In genomic region chr2:106115250-106115649, GRCh38 we compare ENCODE assay signal across 9 cellular contexts.
DNase-seq lines count a peak whose midpoint lies in the region; ATAC-seq, FAIRE-seq and TF ChIP-seq lines count a peak whose summit lies in the region.
"Had no signal": no experiment of that assay in that cellular context is flagged by ENCODE, and none has a peak within 500 bp of the region (broad histone marks: within the 10 kb centered on the region; RNA-seq: fewer than 3 reads in every experiment).

No MANE protein-coding gene starts in this region.

- intact Hi-C loops in psoas muscle (cut with DNase I) (loop anchor here in 1 of 2 donors (5.0 kb wide), 1 partner anchor 77 kb away; the partner anchor contains the start of gene UXS1), vagina (cut with DNase I) (no loop called here)

- H3K27me3 ChIP-seq in psoas muscle (ENCODE audit: insufficient read depth in 3 of 3, low read length in 2 of 3) (no peaks in the 10 kb centered on the region), vagina (no peaks in the 10 kb centered on the region)

- H3K4me3 ChIP-seq in psoas muscle: no peak overlapping the region
- no peak overlapping the region for H3K4me3 ChIP-seq in vagina

- no peak for TF ChIP-seq POLR2A in vagina (IDR thresholded peaks at IDR 0.05)

- no peak for FAIRE-seq in frontal cortex (lab: Jason Lieb, UNC)
- FAIRE-seq: islet of Langerhans had no signal

- peaks cover 29% of the 10 kb centered on the region for H3K4me1 ChIP-seq in psoas muscle
- H3K4me1 ChIP-seq in vagina: no peaks in the 10 kb centered on the region

- no peaks in the 10 kb centered on the region for H3K9me3 ChIP-seq in psoas muscle
- H3K9me3 ChIP-seq in vagina: no peaks in the 10 kb centered on the region

- peak; percentile 74 for DNase-seq in amniotic epithelial cell (ENCODE audit: low read depth)
- DNase-seq in psoas muscle: no peak
- no peak for DNase-seq in vagina (ENCODE audit: extremely low spot score in 2 of 2)
- DNase-seq in GM19240 (ENCODE audit: insufficient read length, low spot score): no peak
- no peak for DNase-seq in frontal cortex (ENCODE audit: low spot score in 2 of 2)
- DNase-seq in SKM-1 (lab: John Stamatoyannopoulos, UW; ENCODE audit: unreplicated experiment): no peak

- ATAC-seq in GM18868 (IDR thresholded peaks at IDR 0.05; ENCODE audit: unreplicated experiment) (peak; percentile 54), HG03520 (IDR thresholded peaks at IDR 0.05; ENCODE audit: unreplicated experiment) (peak; percentile 66), psoas muscle (peak; percentile 65 to 83 (median 77))

- H3K36me3 ChIP-seq in psoas muscle (ENCODE audit: insufficient read depth in 1 of 2, low read depth in 1 of 2): peaks cover 0 to 24% of the 10 kb centered on the region in 2 donors
- peaks cover 0 to 13% of the 10 kb centered on the region in 2 donors for H3K36me3 ChIP-seq in vagina

- 90 to 96% (median 91%) methylated on average over 2 of the region's 2 CpGs for WGBS in psoas muscle, 3 donors

- H3K27ac ChIP-seq in psoas muscle (peak overlapping the region; percentile 90), vagina (no peak overlapping the region)

- TF ChIP-seq CTCF in psoas muscle (IDR thresholded peaks at IDR 0.05) (no peak), vagina (IDR thresholded peaks at IDR 0.05) (no peak)
